8 cellular contexts compared by ENCODE assay signal in the genomic region with DNA sequence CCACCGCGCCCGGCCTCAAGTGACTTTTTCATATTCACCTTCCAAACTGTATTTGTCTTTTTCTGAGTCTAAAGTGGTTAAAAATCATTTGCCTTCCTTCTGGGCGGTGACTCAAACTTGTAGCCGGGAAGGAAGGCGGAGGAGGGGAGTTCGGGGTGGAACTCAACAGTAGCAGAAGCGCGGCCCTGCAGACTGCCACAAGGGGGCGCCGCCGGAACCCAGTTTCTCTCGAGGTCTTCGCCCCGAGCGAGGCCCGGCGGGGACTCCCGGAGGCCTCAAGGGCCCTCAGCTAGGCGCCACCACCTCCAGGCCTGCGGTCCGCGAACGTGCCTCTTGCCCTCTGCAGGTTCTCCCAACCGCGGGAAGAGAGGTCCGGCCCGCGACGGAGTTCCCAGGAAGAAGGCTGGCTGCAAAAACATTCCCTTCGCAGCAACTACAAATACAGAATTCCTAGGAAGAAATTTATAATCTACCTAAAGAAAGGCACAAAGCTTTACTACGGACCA. TPM values are rescaled to one million over a fixed set of nuclear protein-coding genes. Genes with fewer than 3 reads are reported as not detected.
DNase-seq lines count a peak whose midpoint lies in the region; ATAC-seq, FAIRE-seq and TF ChIP-seq lines count a peak whose summit lies in the region.

No MANE protein-coding gene starts in this region.

- no peaks in the 10 kb centered on the region for H3K36me3 ChIP-seq in CD4-positive, CD25-positive, alpha-beta regulatory T cell (ENCODE audit: control insufficient read depth, insufficient read depth, low read length)
- no peaks in the 10 kb centered on the region for H3K36me3 ChIP-seq in neutrophil
- no peaks in the 10 kb centered on the region for H3K36me3 ChIP-seq in subcutaneous abdominal adipose tissue (ENCODE audit: control insufficient read depth in 5 of 5, insufficient read depth in 5 of 5, low read length in 5 of 5)

- peak overlapping the region in 2 of 4 donors; percentile 32 to 53 for H3K4me3 Mint-ChIP-seq in CD4-positive, CD25-positive, alpha-beta regulatory T cell
- H3K4me3 Mint-ChIP-seq in activated T-helper 1 cell treated with anti-CD3 and anti-CD28 coated beads, Interleukin-12 subunit alpha, Interleukin-12 subunit beta, Interleukin-2, Interleukin-4 antibody, amounts not matched to agents 30 ng/mL and 10 ng/mL and 1 ng/mL, durations not matched to agents 14 hours and 24 hours and 36 hours, result no peak overlapping the region

- H3K9me3 Mint-ChIP-seq in CD4-positive, CD25-positive, alpha-beta regulatory T cell, result peaks cover 0 to 1% (median 0%) of the 10 kb centered on the region in 7 donors
- no peaks in the 10 kb centered on the region for H3K9me3 Mint-ChIP-seq in activated T-helper 1 cell treated with anti-CD3 and anti-CD28 coated beads, Interleukin-12 subunit alpha, Interleukin-12 subunit beta, Interleukin-2, Interleukin-4 antibody, amounts not matched to agents 30 ng/mL and 10 ng/mL and 1 ng/mL, durations not matched to agents 14 hours and 24 hours and 36 hours

- no peaks in the 10 kb centered on the region for H3K36me3 Mint-ChIP-seq in CD4-positive, CD25-positive, alpha-beta regulatory T cell
- peaks cover 3% of the 10 kb centered on the region for H3K36me3 Mint-ChIP-seq in activated T-helper 1 cell treated with anti-CD3 and anti-CD28 coated beads, Interleukin-12 subunit alpha, Interleukin-12 subunit beta, Interleukin-2, Interleukin-4 antibody, amounts not matched to agents 30 ng/mL and 10 ng/mL and 1 ng/mL, durations not matched to agents 14 hours and 24 hours and 36 hours (ENCODE audit: low read depth)

- H3K4me3 ChIP-seq in CD4-positive, CD25-positive, alpha-beta regulatory T cell (ENCODE audit: low read depth, low read length), result no peak overlapping the region
- H3K4me3 ChIP-seq in fibroblast of pulmonary artery (replicated peaks; ENCODE audit: low read depth, low read length), result no peak overlapping the region
- no peak overlapping the region for H3K4me3 ChIP-seq in neutrophil (ENCODE audit: low read depth in 1 of 2, low read length in 1 of 2)
- H3K4me3 ChIP-seq in subcutaneous abdominal adipose tissue (ENCODE audit: low read depth in 1 of 5, low read length in 5 of 5), result peak overlapping the region in 3 of 5 donors; percentile 33 to 37 (median 35)

- peak; percentile 73 for TF ChIP-seq CTCF in fibroblast of pulmonary artery (IDR thresholded peaks at IDR 0.05; ENCODE audit: low read length, missing control alignments)
- peak; percentile 69 for TF ChIP-seq CTCF in neutrophil (IDR thresholded peaks at IDR 0.05)

- ATAC-seq in CD4-positive, CD25-positive, alpha-beta regulatory T cell (ENCODE audit: low read depth in 2 of 2), result peak; percentile 87 to 89
- ATAC-seq in HG03460 (IDR thresholded peaks at IDR 0.05; ENCODE audit: unreplicated experiment), result peak; percentile 83

- H3K9ac ChIP-seq in subcutaneous abdominal adipose tissue (ENCODE audit: low read length in 5 of 5), result peak overlapping the region in 1 of 5 donors; percentile 30

- H3K27ac ChIP-seq in CD4-positive, CD25-positive, alpha-beta regulatory T cell (ENCODE audit: insufficient read depth, low read length, poor library complexity, severe bottlenecking), result no peak overlapping the region
- H3K27ac ChIP-seq in neutrophil (no peak overlapping the region), subcutaneous abdominal adipose tissue (ENCODE audit: low read depth, low read length) (no peak overlapping the region)

- H3K27ac Mint-ChIP-seq in CD4-positive, CD25-positive, alpha-beta regulatory T cell, result no peak overlapping the region
- no peak overlapping the region for H3K27ac Mint-ChIP-seq in activated T-helper 1 cell treated with anti-CD3 and anti-CD28 coated beads, Interleukin-12 subunit alpha, Interleukin-12 subunit beta, Interleukin-2, Interleukin-4 antibody, amounts not matched to agents 30 ng/mL and 10 ng/mL and 1 ng/mL, durations not matched to agents 14 hours and 24 hours and 36 hours

- intact Hi-C loops in activated T-helper 1 cell treated with anti-CD3 and anti-CD28 coated beads, Interleukin-12 subunit alpha, Interleukin-12 subunit beta, Interleukin-2, Interleukin-4 antibody, amounts not matched to agents 30 ng/mL and 10 ng/mL and 1 ng/mL, durations not matched to agents 14 hours and 24 hours and 36 hours (cut with micrococcal nuclease), result loop anchor here (1.0 kb wide), 2 partner anchors 57 to 139 kb away; no protein-coding TSS in a partner anchor

- H3K27me3 ChIP-seq in CD4-positive, CD25-positive, alpha-beta regulatory T cell (ENCODE audit: control insufficient read depth, insufficient read depth, low read length), result peaks cover 7% of the 10 kb centered on the region
- H3K27me3 ChIP-seq in neutrophil, result peaks cover 30% of the 10 kb centered on the region
- H3K27me3 ChIP-seq in subcutaneous abdominal adipose tissue (ENCODE audit: control insufficient read depth in 5 of 5, insufficient read depth in 4 of 5, low read length in 5 of 5), result peaks cover 0 to 7% (median 0%) of the 10 kb centered on the region in 5 donors

- no peaks in the 10 kb centered on the region for H3K9me3 ChIP-seq in CD4-positive, CD25-positive, alpha-beta regulatory T cell (ENCODE audit: control insufficient read depth in 2 of 2, low read length in 2 of 2)
- H3K9me3 ChIP-seq in neutrophil, result no peaks in the 10 kb centered on the region
- peaks cover 0 to 2% (median 0%) of the 10 kb centered on the region in 5 donors for H3K9me3 ChIP-seq in subcutaneous abdominal adipose tissue (ENCODE audit: control insufficient read depth in 5 of 5, low read length in 5 of 5)

- peak; percentile 61 to 87 (median 73) for DNase-seq in CD4-positive, CD25-positive, alpha-beta regulatory T cell
- DNase-seq in GM19238 (ENCODE audit: insufficient read length, low spot score) (peak; percentile 85), RCC 7860 (ENCODE audit: low spot score) (peak; percentile 62), fibroblast of pulmonary artery (ENCODE audit: low read depth) (peak; percentile 86)
- DNase-seq in activated T-helper 1 cell treated with anti-CD3 and anti-CD28 coated beads, Interleukin-12 subunit alpha, Interleukin-12 subunit beta, Interleukin-2, Interleukin-4 antibody, amounts not matched to agents 30 ng/mL and 10 ng/mL and 1 ng/mL, durations not matched to agents 14 hours and 24 hours and 36 hours (ENCODE audit: low spot score), result peak; percentile 75

- peaks cover 11% of the 10 kb centered on the region for H3K4me1 ChIP-seq in CD4-positive, CD25-positive, alpha-beta regulatory T cell (ENCODE audit: control insufficient read depth, insufficient read depth, low read length, poor library complexity, severe bottlenecking)
- peaks cover 0 to 5% of the 10 kb centered on the region in 2 experiments for H3K4me1 ChIP-seq in neutrophil (ENCODE audit: control insufficient read depth in 1 of 2, insufficient read depth in 1 of 2, low read depth in 1 of 2, low read length in 1 of 2)
- peaks cover 0 to 6% (median 3%) of the 10 kb centered on the region in 5 donors for H3K4me1 ChIP-seq in subcutaneous abdominal adipose tissue (ENCODE audit: control insufficient read depth in 5 of 5, insufficient read depth in 5 of 5, low read length in 5 of 5)

- peak; percentile 32 for FAIRE-seq in RCC 7860 (lab: Jason Lieb, UNC)

- peaks cover 0 to 12% (median 5%) of the 10 kb centered on the region in 4 donors for H3K4me1 Mint-ChIP-seq in CD4-positive, CD25-positive, alpha-beta regulatory T cell
- H3K4me1 Mint-ChIP-seq in activated T-helper 1 cell treated with anti-CD3 and anti-CD28 coated beads, Interleukin-12 subunit alpha, Interleukin-12 subunit beta, Interleukin-2, Interleukin-4 antibody, amounts not matched to agents 30 ng/mL and 10 ng/mL and 1 ng/mL, durations not matched to agents 14 hours and 24 hours and 36 hours (ENCODE audit: low read depth), result peaks cover 22% of the 10 kb centered on the region

- H3K27me3 Mint-ChIP-seq in CD4-positive, CD25-positive, alpha-beta regulatory T cell, result peaks cover 68% of the 10 kb centered on the region
- H3K27me3 Mint-ChIP-seq in activated T-helper 1 cell treated with anti-CD3 and anti-CD28 coated beads, Interleukin-12 subunit alpha, Interleukin-12 subunit beta, Interleukin-2, Interleukin-4 antibody, amounts not matched to agents 30 ng/mL and 10 ng/mL and 1 ng/mL, durations not matched to agents 14 hours and 24 hours and 36 hours (ENCODE audit: insufficient read depth), result peaks cover 60% of the 10 kb centered on the region

RNA-seq across cellular contexts. Expression of gene ITM2C, which starts 16.8 kb away (rescaled TPM):
- 29.3 TPM for total RNA-seq in CD4-positive, CD25-positive, alpha-beta regulatory T cell
- polyA plus RNA-seq in CD4-positive, CD25-positive, alpha-beta regulatory T cell, result 10 to 100 TPM; 50.5 to 70.3 (median 55.9) TPM
- 4.2 and 5.2 TPM in 2 replicates for total RNA-seq in activated T-helper 1 cell treated with anti-CD3 and anti-CD28 coated beads, Interleukin-12 subunit alpha, Interleukin-12 subunit beta, Interleukin-2, Interleukin-4 antibody, amounts not matched to agents 30 ng/mL and 10 ng/mL and 1 ng/mL, durations not matched to agents 14 hours and 24 hours and 36 hours

Comparison
In these comparisons a context has a peak if more than half of its experiments do, and no peak if none do; other contexts are left out.
1. H3K4me3 ChIP-seq: peak in subcutaneous abdominal adipose tissue (3 of 5); none in CD4-positive, CD25-positive, alpha-beta regulatory T cell (single experiment), fibroblast of pulmonary artery (single experiment) and neutrophil (0 of 2).
2. Peak in every context shown above with its lines, with median percentiles within 50 percentile points of each other: DNase-seq.